ENCODE assay signal across 8 cellular contexts in genomic region chr19:34336781-34337271, GRCh38. TPM values are rescaled to one million over a fixed set of nuclear protein-coding genes. Genes with fewer than 3 reads are reported as not detected.
DNase-seq lines count a peak whose midpoint lies in the region; ATAC-seq and TF ChIP-seq lines count a peak whose summit lies in the region.

No MANE protein-coding gene starts in this region.

- no peaks in the 10 kb centered on the region for H3K9me2 ChIP-seq in MM.1S (replicated peaks; ENCODE audit: insufficient read depth, low read length)

- H3K27me3 ChIP-seq in MM.1S (replicated peaks; ENCODE audit: insufficient read depth, low read length) (no peaks in the 10 kb centered on the region), gastroesophageal sphincter (no peaks in the 10 kb centered on the region)

- no peaks in the 10 kb centered on the region for H3F3A ChIP-seq in MM.1S (ENCODE audit: insufficient read depth, low read length)

- H4K20me1 ChIP-seq in MM.1S (ENCODE audit: insufficient read depth, low read length) = no peaks in the 10 kb centered on the region

- WGBS in gastroesophageal sphincter (ENCODE audit: low coverage in 1 of 2), 2 donors = 0 to 17% methylated on average over 1 of the region's 1 CpG

- H3K4me3 Mint-ChIP-seq in activated CD4-positive, alpha-beta memory T cell treated with anti-CD3 and anti-CD28 coated beads for 36 hours = no peak overlapping the region

- H3K79me2 ChIP-seq in MM.1S (ENCODE audit: low read length) = no peaks in the 10 kb centered on the region

- no peak overlapping the region for H3K9ac ChIP-seq in MM.1S (ENCODE audit: low read length)

- ATAC-seq in gastroesophageal sphincter (no peak), HG03175 (IDR thresholded peaks at IDR 0.05; ENCODE audit: unreplicated experiment) (no peak)

- H3K27ac ChIP-seq in MM.1S (ENCODE audit: low read length) (no peak overlapping the region), gastroesophageal sphincter (no peak overlapping the region)

- H3K4me3 ChIP-seq in MM.1S (ENCODE audit: low read length) = no peak overlapping the region
- H3K4me3 ChIP-seq in gastroesophageal sphincter = no peak overlapping the region

- no peak overlapping the region for H3K27ac Mint-ChIP-seq in activated CD4-positive, alpha-beta memory T cell treated with anti-CD3 and anti-CD28 coated beads for 36 hours

- peak; percentile 30 for DNase-seq in SKM-1 treated with dmso at 0.1 percent for 144 hours (lab: John Stamatoyannopoulos, UW; ENCODE audit: unreplicated experiment)
- DNase-seq in SKM-1 (lab: John Stamatoyannopoulos, UW; ENCODE audit: unreplicated experiment) = no peak
- DNase-seq in MM.1S = peak; percentile 45
- DNase-seq in activated CD4-positive, alpha-beta memory T cell treated with anti-CD3 and anti-CD28 coated beads for 36 hours = peak; percentile 51
- peak; percentile 67 for DNase-seq in stimulated activated CD4-positive, alpha-beta T cell treated with anti-CD3 and anti-CD28 coated beads, Interleukin-4, amount 100 ng/mL, for 24 hours
- DNase-seq in foreskin melanocyte = no peak

- H3K9me3 Mint-ChIP-seq in activated CD4-positive, alpha-beta memory T cell treated with anti-CD3 and anti-CD28 coated beads for 36 hours = no peaks in the 10 kb centered on the region

- no peak overlapping the region for H2AFZ ChIP-seq in MM.1S (ENCODE audit: low read length)

- peaks cover 6% of the 10 kb centered on the region for H3K36me3 Mint-ChIP-seq in activated CD4-positive, alpha-beta memory T cell treated with anti-CD3 and anti-CD28 coated beads for 36 hours

- peaks cover 6% of the 10 kb centered on the region for H3K4me1 Mint-ChIP-seq in activated CD4-positive, alpha-beta memory T cell treated with anti-CD3 and anti-CD28 coated beads for 36 hours (ENCODE audit: low read depth)

- CTCF ChIA-PET in activated CD4-positive, alpha-beta memory T cell treated with anti-CD3 and anti-CD28 coated beads for 36 hours (lab: Charles Lee) = interaction anchor here (0.7 to 1.8 kb wide), 5 partner anchors 10 to 104 kb away, joined by 3 to 13 read pairs (median 6); no protein-coding TSS in a partner anchor

- TF ChIP-seq CTCF in MM.1S (IDR thresholded peaks at IDR 0.05; ENCODE audit: low read length) (peak; percentile 50), gastroesophageal sphincter (IDR thresholded peaks at IDR 0.05) (peak; percentile 54 to 62 (median 58))

- intact Hi-C loops in activated CD4-positive, alpha-beta memory T cell treated with anti-CD3 and anti-CD28 coated beads for 36 hours (cut with micrococcal nuclease) = loop anchor here (2.0 to 5.0 kb wide), 2 partner anchors 65 to 82 kb away; partner anchors contain the start of gene GARRE1

- H3K4me2 ChIP-seq in MM.1S (ENCODE audit: low read depth, low read length) = no peak overlapping the region

- no peak for TF ChIP-seq EP300 in gastroesophageal sphincter (IDR thresholded peaks at IDR 0.05)

- no peak for TF ChIP-seq POLR2A in gastroesophageal sphincter (IDR thresholded peaks at IDR 0.05)

- H3K4me1 ChIP-seq in MM.1S (ENCODE audit: low read length) = no peaks in the 10 kb centered on the region
- H3K4me1 ChIP-seq in gastroesophageal sphincter = peaks cover 0 to 13% (median 0%) of the 10 kb centered on the region in 3 donors

- no peaks in the 10 kb centered on the region for H3K27me3 Mint-ChIP-seq in activated CD4-positive, alpha-beta memory T cell treated with anti-CD3 and anti-CD28 coated beads for 36 hours

- H3K9me3 ChIP-seq in MM.1S (replicated peaks; ENCODE audit: insufficient read depth, low read length) (no peaks in the 10 kb centered on the region), gastroesophageal sphincter (no peaks in the 10 kb centered on the region)

- no peaks in the 10 kb centered on the region for H3K36me3 ChIP-seq in MM.1S (replicated peaks; ENCODE audit: insufficient read depth, low read length)
- H3K36me3 ChIP-seq in gastroesophageal sphincter = peaks cover 0 to 89% of the 10 kb centered on the region in 2 donors

- POLR2A ChIA-PET in activated CD4-positive, alpha-beta memory T cell treated with anti-CD3 and anti-CD28 coated beads for 36 hours (lab: Charles Lee) = no interaction called here

RNA-seq across cellular contexts. Expression of gene GPI, which starts 28.2 kb away (rescaled TPM):
- total RNA-seq in activated CD4-positive, alpha-beta memory T cell treated with anti-CD3 and anti-CD28 coated beads for 36 hours = 100 to 1,000 TPM; 549 to 564 TPM
- total RNA-seq in gastroesophageal sphincter = 100 to 1,000 TPM in 3 of 4 donors, 10 to 100 TPM in 1; 86.6 to 324 (median 222) TPM

Comparison
In these comparisons a context has a peak if more than half of its experiments do, and no peak if none do; other contexts are left out.
1. DNase-seq: peak in SKM-1 treated with dmso at 0.1 percent for 144 hours (single experiment), MM.1S (single experiment), activated CD4-positive, alpha-beta memory T cell treated with anti-CD3 and anti-CD28 coated beads for 36 hours (single experiment) and stimulated activated CD4-positive, alpha-beta T cell treated with anti-CD3 and anti-CD28 coated beads, Interleukin-4, amount 100 ng/mL, for 24 hours (single experiment); none in SKM-1 (single experiment) and foreskin melanocyte (single experiment).